Comparison of ENCODE assay signal across 2 cellular contexts in genomic region chr3:196237203-196237602, GRCh38.
TF ChIP-seq lines count a peak whose summit lies in the region.

No MANE protein-coding gene starts in this region.

TF ChIP-seq in GM12891, 5 proteins besides CTCF, POLR2A, EP300 and RAD21:
- TF ChIP-seq SPI1 (IDR thresholded peaks at IDR 0.05; ENCODE audit: low read depth, low read length): no peak
- no peak for TF ChIP-seq PAX5 (IDR thresholded peaks at IDR 0.05; ENCODE audit: insufficient read depth, low read length, severe bottlenecking)
- no peak for TF ChIP-seq TAF1 (IDR thresholded peaks at IDR 0.05; ENCODE audit: low read depth, low read length)
- no peak for TF ChIP-seq POU2F2 (IDR thresholded peaks at IDR 0.05; ENCODE audit: low read depth, low read length)
- no peak for TF ChIP-seq POLR2AphosphoS5 (IDR thresholded peaks at IDR 0.05; ENCODE audit: low read depth, low read length)

TF ChIP-seq in K562, 482 proteins besides CTCF, POLR2A, EP300 and RAD21:
- TF ChIP-seq YBX1 (IDR thresholded peaks at IDR 0.05) (no peak), ZNF143 (CRISPR knock-in tag; IDR thresholded peaks at IDR 0.05) (no peak), ARID2 (IDR thresholded peaks at IDR 0.05) (no peak), KDM2B (CRISPR knock-in tag; IDR thresholded peaks at IDR 0.05) (no peak), CBFA2T2 (conservative IDR thresholded peaks at IDR 0.05) (no peak), EWSR1 (IDR thresholded peaks at IDR 0.05; ENCODE audit: borderline replicate concordance, low read depth, partially characterized antibody) (no peak)
- TF ChIP-seq, protein P1, sequence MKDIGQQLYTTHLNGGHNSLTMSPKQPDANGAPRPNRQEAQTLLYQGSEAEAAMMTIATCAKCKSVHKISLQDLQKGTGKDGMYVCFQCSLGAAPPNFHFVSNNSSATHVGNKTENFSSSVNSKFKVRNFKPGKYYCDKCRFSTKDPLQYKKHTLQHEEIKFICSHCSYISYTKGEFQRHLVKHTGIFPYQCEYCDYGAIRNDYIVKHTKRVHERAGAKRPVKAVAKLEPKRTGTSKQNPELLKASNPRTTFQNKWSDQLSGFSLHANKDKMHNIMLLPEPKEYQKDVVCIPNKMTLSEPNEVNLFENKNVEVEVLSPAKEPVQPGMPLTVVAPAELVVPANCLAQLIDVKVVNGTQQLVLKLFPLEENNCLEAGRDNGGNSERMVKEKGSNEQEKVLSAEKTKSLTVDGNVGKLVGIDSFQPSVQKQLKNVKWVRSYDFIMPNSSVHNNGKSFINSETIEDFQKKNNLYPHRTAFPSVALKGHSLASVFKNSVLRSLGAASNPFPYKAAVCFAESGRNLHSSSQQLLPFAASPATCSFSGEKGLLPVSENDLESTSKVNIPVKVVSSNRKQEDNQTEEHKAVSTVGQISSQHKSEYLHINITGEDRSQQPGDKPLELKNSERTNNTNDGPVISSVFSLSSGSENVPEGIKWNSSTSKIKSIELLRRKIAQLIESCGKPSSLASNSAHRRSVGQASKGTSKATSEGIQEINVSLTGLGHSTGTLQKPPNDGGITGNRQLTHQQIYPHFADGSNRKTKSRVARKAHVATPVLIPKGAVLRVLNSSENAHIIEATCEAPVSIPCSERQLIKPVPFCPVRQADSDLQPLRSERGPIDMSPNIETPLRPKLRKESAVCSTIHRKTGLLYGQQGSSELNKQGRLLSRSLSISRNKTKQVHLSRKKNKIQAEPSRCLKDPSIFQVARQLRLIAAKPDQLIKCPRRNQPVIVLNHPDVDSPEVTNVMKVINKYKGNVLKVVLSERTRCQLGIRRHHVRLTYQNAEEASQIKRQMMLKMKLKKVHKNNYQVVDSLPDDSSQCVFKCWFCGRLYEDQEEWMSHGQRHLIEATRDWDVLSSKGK (CRISPR knock-in tag; IDR thresholded peaks at IDR 0.05): no peak
